8 cellular contexts compared by ENCODE assay signal in the genomic region with DNA sequence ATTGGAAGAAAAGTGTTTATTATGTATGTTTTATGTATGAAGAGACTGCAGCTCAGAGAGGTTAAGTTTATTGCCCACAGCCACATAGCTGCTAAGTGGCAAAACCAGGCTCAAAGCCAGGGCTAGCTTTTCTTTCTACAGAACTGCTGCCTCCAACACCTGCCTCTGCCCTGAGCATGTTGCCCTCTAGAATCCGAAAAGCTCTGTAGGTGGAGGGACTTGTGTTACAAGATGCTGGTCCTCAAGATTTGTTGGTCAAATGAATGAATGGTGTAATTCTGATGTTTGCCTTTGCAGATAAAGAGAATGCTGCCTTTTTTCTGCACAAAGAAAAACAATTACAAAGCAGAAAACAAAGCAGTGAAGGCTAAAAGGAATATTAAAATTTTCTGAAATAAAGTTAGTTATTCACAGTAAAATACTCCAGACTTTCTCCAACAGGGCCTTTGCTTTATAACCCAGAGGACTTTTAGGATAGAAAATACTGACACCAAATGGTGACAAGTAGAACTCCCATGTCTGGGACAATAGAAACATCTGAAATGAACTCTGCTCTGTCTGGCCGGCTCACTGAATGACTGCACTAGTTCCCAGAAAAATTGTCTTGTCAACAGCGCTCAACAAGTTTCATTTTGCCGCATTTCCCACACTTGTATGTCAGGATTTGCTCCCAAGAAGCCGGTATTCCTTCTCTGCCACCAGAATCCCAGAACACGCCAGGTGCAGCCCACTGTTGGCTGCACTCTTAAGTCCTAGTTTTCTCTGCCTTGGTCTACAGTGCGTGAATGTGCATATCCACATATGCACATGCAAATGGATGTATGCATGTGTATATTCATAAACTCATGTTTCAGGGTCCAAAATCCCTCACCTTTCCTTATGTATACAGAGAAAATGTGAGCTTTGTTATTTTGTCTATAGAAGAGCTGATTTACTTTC. TPM values are rescaled to one million over a fixed set of nuclear protein-coding genes. Genes with fewer than 3 reads are reported as not detected.
DNase-seq lines count a peak whose midpoint lies in the region; ATAC-seq, FAIRE-seq and TF ChIP-seq lines count a peak whose summit lies in the region.

No MANE protein-coding gene starts in this region.

- no peaks in the 10 kb centered on the region for H3K9me3 ChIP-seq in right atrium auricular region
- H3K9me3 ChIP-seq in GM12878 (replicated peaks; ENCODE audit: control insufficient read depth, insufficient read depth, low read length), result no peaks in the 10 kb centered on the region
- no peaks in the 10 kb centered on the region for H3K9me3 ChIP-seq in kidney (ENCODE audit: control insufficient read depth in 1 of 2, low read length in 2 of 2)
- H3K9me3 ChIP-seq in tibial artery, result no peaks in the 10 kb centered on the region

- 24% methylated on average over 7 of the region's 7 CpGs for WGBS in GM12878 (ENCODE audit: insufficient coverage, insufficient replicate concordance, low lambda C conversion rate, missing lambda C conversion rate)

- in situ Hi-C loops in GM12878 (cut with MboI), result no loop called here

- no peak for DNase-seq in Right ventricle myocardium superior
- DNase-seq in right atrium auricular region (ENCODE audit: low spot score), result no peak
- DNase-seq in HFF-Myc (ENCODE audit: extremely low read depth, low read depth), result peak; percentile 11
- peak; percentile 17 for DNase-seq in NCI-H2081 treated with DMSO at 0.1 percent for 48 hours (lab: John Stamatoyannopoulos, UW)
- DNase-seq in GM12878 (ENCODE audit: low read depth, low spot score), result no peak
- DNase-seq in kidney, result no peak
- no peak for DNase-seq in tibial artery

- RAD21 ChIA-PET in GM12878 (lab: Charles Lee; ENCODE audit: unreplicated experiment), result interaction anchor here (0.7 to 7.5 kb wide), 18 partner anchors 9 to 275 kb away, joined by 3 to 428 read pairs (median 4); a partner anchor contains a TSS

- BruUV-seq in GM12878 (replicated peaks; lab: Mats Ljungman, UMichigan), result no TSS peak

- no peak for TF ChIP-seq POLR2A in GM12878 (IDR thresholded peaks at IDR 0.05; ENCODE audit: low read depth, low read length)

- no peaks in the 10 kb centered on the region for H3K36me3 ChIP-seq in right atrium auricular region
- H3K36me3 ChIP-seq in GM12878 (ENCODE audit: control insufficient read depth in 2 of 2, insufficient read depth in 2 of 2, low read length in 1 of 2), result no peaks in the 10 kb centered on the region
- H3K36me3 ChIP-seq in kidney (ENCODE audit: control insufficient read depth in 1 of 2, insufficient read depth in 2 of 2, low read length in 2 of 2), result no peaks in the 10 kb centered on the region
- H3K36me3 ChIP-seq in tibial artery, result no peaks in the 10 kb centered on the region

- peak; percentile 92 for TF ChIP-seq RAD21 in GM12878 (IDR thresholded peaks at IDR 0.05; ENCODE audit: insufficient read depth, low read depth, low read length)

- CTCF ChIA-PET in GM12878 (lab: Yijun Ruan, JAX), result interaction anchor here (0.6 to 10.9 kb wide), 44 partner anchors 10 to 599 kb away, joined by 3 to 790 read pairs (median 4); a partner anchor contains a TSS

- no peaks in the 10 kb centered on the region for H4K20me1 ChIP-seq in GM12878 (ENCODE audit: control insufficient read depth, insufficient read depth)

- no peak overlapping the region for H3K4me2 ChIP-seq in GM12878 (ENCODE audit: control insufficient read depth, insufficient read depth)

- H2AFZ ChIP-seq in GM12878 (ENCODE audit: control insufficient read depth, low read depth, low read length), result peak overlapping the region; percentile 66

- H3K27me3 ChIP-seq in right atrium auricular region, result no peaks in the 10 kb centered on the region
- H3K27me3 ChIP-seq in GM12878 (replicated peaks in 1 of 2; ENCODE audit: control insufficient read depth in 2 of 2, insufficient read depth in 2 of 2, low read length in 1 of 2), result no peaks in the 10 kb centered on the region
- H3K27me3 ChIP-seq in tibial artery, result peaks cover 0 to 9% of the 10 kb centered on the region in 2 donors

- H3K4me1 ChIP-seq in right atrium auricular region, result peaks cover 0 to 4% of the 10 kb centered on the region in 2 donors
- peaks cover 35% of the 10 kb centered on the region for H3K4me1 ChIP-seq in GM12878 (ENCODE audit: control insufficient read depth, insufficient read depth, low read length)
- peaks cover 3 to 6% of the 10 kb centered on the region in 2 donors for H3K4me1 ChIP-seq in kidney (ENCODE audit: control insufficient read depth in 1 of 2, insufficient read depth in 1 of 2, low read depth in 1 of 2, low read length in 2 of 2)
- H3K4me1 ChIP-seq in tibial artery, result peaks cover 0 to 8% (median 4%) of the 10 kb centered on the region in 4 donors

- ATAC-seq in Right ventricle myocardium superior (ENCODE audit: poor library complexity) (peak; percentile 92), GM12878 (peak; percentile 79), HG03135 (IDR thresholded peaks at IDR 0.05; ENCODE audit: unreplicated experiment) (no peak)

- TF ChIP-seq CTCF in right atrium auricular region (IDR thresholded peaks at IDR 0.05) (peak in 1 of 2 donors; percentile 71), HFF-Myc (IDR thresholded peaks at IDR 0.05; ENCODE audit: low read depth, low read length, missing control alignments) (no peak), GM12878 (IDR thresholded peaks at IDR 0.05 in 2 of 3, conservative IDR thresholded peaks at IDR 0.05 in 1 of 3; ENCODE audit: control insufficient read depth in 2 of 3, extremely low read depth in 1 of 3, insufficient read depth in 1 of 3, low read depth in 3 of 3, low read length in 3 of 3) (peak; percentile 58 to 83 (median 76); a peak in 4 of 6 replicates), kidney (IDR thresholded peaks at IDR 0.05; ENCODE audit: borderline replicate concordance, extremely low read depth, insufficient read depth) (peak; percentile 55), tibial artery (IDR thresholded peaks at IDR 0.05) (peak; percentile 56 to 79)

- peak; percentile 13 for FAIRE-seq in GM12878 (lab: Jason Lieb, UNC)
- peak; percentile 91 for FAIRE-seq in kidney (lab: Jason Lieb, UNC)

- H3K27ac ChIP-seq in right atrium auricular region (no peak overlapping the region), GM12878 (ENCODE audit: control insufficient read depth, insufficient read depth) (no peak overlapping the region), kidney (ENCODE audit: low read depth in 2 of 2, low read length in 2 of 2) (no peak overlapping the region), tibial artery (no peak overlapping the region)

- intact Hi-C loops in Right ventricle myocardium superior (cut with DNase I), result no loop called here
- intact Hi-C loops in GM12878 (cut with micrococcal nuclease; ENCODE audit: unreplicated experiment), result loop anchor here (1.0 to 10.0 kb wide), 4 partner anchors 64 to 274 kb away; a partner anchor contains a TSS
- intact Hi-C loops in kidney (cut with DNase I), result loop anchor here (5.0 kb wide), 1 partner anchor 61 kb away; no protein-coding TSS in a partner anchor
- intact Hi-C loops in tibial artery (cut with DNase I; ENCODE audit: low total_unique reads), result loop anchor here (2.0 to 5.0 kb wide), 2 partner anchors 64 to 276 kb away; no protein-coding TSS in a partner anchor

- H3K79me2 ChIP-seq in GM12878 (ENCODE audit: control insufficient read depth, insufficient read depth, low read length), result peaks cover 9% of the 10 kb centered on the region

- SMC1A ChIA-PET in GM12878 (lab: Charles Lee; ENCODE audit: uncharacterized antibody, unreplicated experiment), result interaction anchor here (0.6 to 7.2 kb wide), 30 partner anchors 8 to 599 kb away, joined by 3 to 424 read pairs (median 6); a partner anchor contains a TSS

- H3K9ac ChIP-seq in GM12878 (ENCODE audit: control insufficient read depth, insufficient read depth, low read length), result no peak overlapping the region
- no peak overlapping the region for H3K9ac ChIP-seq in kidney (ENCODE audit: low read length in 2 of 2)

- H3K4me3 ChIP-seq in right atrium auricular region, result no peak overlapping the region
- H3K4me3 ChIP-seq in HFF-Myc (replicated peaks; ENCODE audit: low read depth, low read length), result no peak overlapping the region
- no peak overlapping the region for H3K4me3 ChIP-seq in GM12878
- no peak overlapping the region for H3K4me3 ChIP-seq in kidney (ENCODE audit: low read length in 2 of 2)
- no peak overlapping the region for H3K4me3 ChIP-seq in tibial artery

- POLR2A ChIA-PET in GM12878 (lab: Charles Lee), result interaction anchor here (0.6 to 4.5 kb wide), 6 partner anchors 10 to 605 kb away, joined by 3 to 113 read pairs (median 6); a partner anchor contains a TSS

- no peak for TF ChIP-seq EP300 in GM12878 (IDR thresholded peaks at IDR 0.05; ENCODE audit: borderline replicate concordance in 1 of 2, control insufficient read depth in 1 of 2, low read depth in 2 of 2, low read length in 2 of 2)

RNA-seq across cellular contexts. Expression of a gene that starts 11.0 kb away (rescaled TPM):
- total RNA-seq in Right ventricle myocardium superior (not detected), right atrium auricular region (not detected), GM12878 (2014; rRNA removed) (0.06 and 0.11 TPM in 2 replicates), GM12878 (2014; rRNA removed; fragmentation: Illumina TruSeq; extraction: Trizol) (not detected in 2 replicates), GM12878 (2021) (0.10 TPM in 1 of 2 replicates, not detected in the other), kidney (not detected)
- total RNA-seq in GM12878 (2013; cell fraction: nucleolus; rRNA removed), result not detected in 2 replicates
- polyA plus RNA-seq in GM12878 (2011; ENCODE audit: low read depth), result not detected
- polyA plus RNA-seq in GM12878 (2011; rRNA removed) (0.14 TPM in 1 of 2 replicates, not detected in the other), GM12878 (2014; fragmentation: Illumina TruSeq; extraction: Trizol) (0.08 and 0.09 TPM in 2 replicates), GM12878 (2014; fragmentation: Nextera tagmentation; extraction: Ambion mirVana) (under 1 TPM in 1 of 2 experiments, not detected in 1; 0.07 TPM), GM12878 (2014; rRNA removed) (not detected in 2 replicates), GM12878 (2016; fragmentation: Nextera tagmentation; extraction: Ambion mirVana) (under 1 TPM in 1 of 2 experiments, not detected in 1; 0.13 TPM), kidney (ENCODE audit: insufficient read depth, low read depth, low replicate concordance) (not detected)
- polyA plus RNA-seq in GM12878 (2011; cell fraction: cytosol; rRNA removed), result 0.03 TPM in 1 of 2 replicates, not detected in the other
- not detected in 2 replicates for polyA plus RNA-seq in GM12878 (2011; cell fraction: nucleus; rRNA removed)
- polyA plus RNA-seq in GM12878 (2012), result 0.06 and 0.08 TPM in 2 replicates
- polyA minus RNA-seq in GM12878 (2011; rRNA and poly(A)+ RNA removed), result not detected in 2 replicates
- not detected in 2 replicates for polyA minus RNA-seq in GM12878 (2011; cell fraction: cytosol; rRNA and poly(A)+ RNA removed)
- polyA minus RNA-seq in GM12878 (2011; cell fraction: nucleus; rRNA and poly(A)+ RNA removed), result not detected in 2 replicates

RNA-seq across cellular contexts. Expression of a gene that starts 21.9 kb away (rescaled TPM):
- 0.73 TPM for total RNA-seq in Right ventricle myocardium superior
- total RNA-seq in right atrium auricular region, result under 1 TPM; 0.39 to 0.41 TPM
- total RNA-seq in GM12878 (2013; cell fraction: nucleolus; rRNA removed), result 275 and 310 TPM in 2 replicates
- total RNA-seq in GM12878 (2014; rRNA removed), result 113 and 114 TPM in 2 replicates
- 121 and 122 TPM in 2 replicates for total RNA-seq in GM12878 (2014; rRNA removed; fragmentation: Illumina TruSeq; extraction: Trizol)
- 103 and 107 TPM in 2 replicates for total RNA-seq in GM12878 (2021)
- 81.4 TPM for polyA plus RNA-seq in GM12878 (2011; ENCODE audit: low read depth)
- polyA plus RNA-seq in GM12878 (2011; rRNA removed), result 58.9 and 84.8 TPM in 2 replicates
- 43.9 and 56.1 TPM in 2 replicates for polyA plus RNA-seq in GM12878 (2011; cell fraction: cytosol; rRNA removed)
- polyA plus RNA-seq in GM12878 (2011; cell fraction: nucleus; rRNA removed), result 198 and 209 TPM in 2 replicates
- polyA plus RNA-seq in GM12878 (2012), result 105 and 141 TPM in 2 replicates
- polyA plus RNA-seq in GM12878 (2014; fragmentation: Illumina TruSeq; extraction: Trizol), result 156 and 162 TPM in 2 replicates
- 100 to 1,000 TPM; 165 to 201 TPM for polyA plus RNA-seq in GM12878 (2014; fragmentation: Nextera tagmentation; extraction: Ambion mirVana)
- 75.0 and 79.5 TPM in 2 replicates for polyA plus RNA-seq in GM12878 (2014; rRNA removed)
- polyA plus RNA-seq in GM12878 (2016; fragmentation: Nextera tagmentation; extraction: Ambion mirVana), result 100 to 1,000 TPM; 156 to 158 TPM
- polyA minus RNA-seq in GM12878 (2011; rRNA and poly(A)+ RNA removed), result 60.2 and 69.3 TPM in 2 replicates
- polyA minus RNA-seq in GM12878 (2011; cell fraction: cytosol; rRNA and poly(A)+ RNA removed), result 31.5 and 35.9 TPM in 2 replicates
- polyA minus RNA-seq in GM12878 (2011; cell fraction: nucleus; rRNA and poly(A)+ RNA removed), result 126 and 166 TPM in 2 replicates
- 38.8 TPM for total RNA-seq in kidney
- 28.5 TPM for polyA plus RNA-seq in kidney (ENCODE audit: insufficient read depth, low read depth, low replicate concordance)

Comparison
In these comparisons a context has a peak if more than half of its experiments do, and no peak if none do; other contexts are left out.
1. DNase-seq: peak in HFF-Myc (single experiment) and NCI-H2081 treated with DMSO at 0.1 percent for 48 hours (single experiment); none in Right ventricle myocardium superior (single experiment), right atrium auricular region (single experiment), GM12878 (single experiment), kidney (single experiment) and tibial artery (0 of 2).
2. RNA of a gene that starts 21.9 kb away (total RNA-seq): 103 to 310 TPM in GM12878 and 38.8 TPM in kidney (single experiment); 0.73 TPM in Right ventricle myocardium superior (single experiment) and 0.39 to 0.41 TPM in right atrium auricular region; every median in the first group is over 10 times any median in the second.